ENCODE assay signal across 29 cellular contexts in the genomic region with DNA sequence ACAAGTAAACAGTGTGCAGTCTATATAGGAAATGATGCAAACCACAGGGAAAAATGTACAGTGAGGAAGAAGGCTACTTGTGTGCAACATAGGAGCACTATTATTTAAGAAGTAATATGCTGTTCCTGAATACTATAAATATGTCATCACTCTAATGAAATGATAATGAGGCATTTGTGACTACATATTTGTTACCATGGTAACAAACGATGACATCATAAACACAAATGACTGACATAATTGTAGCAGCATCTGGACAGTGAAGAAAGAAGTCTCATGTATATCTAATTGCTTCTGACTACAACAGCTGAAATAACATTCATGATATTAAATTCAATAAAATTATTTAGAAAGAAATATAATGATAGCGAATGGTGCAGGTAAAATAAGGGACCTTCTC.
"Had no signal": no experiment of that assay in that cellular context is flagged by ENCODE, and none has a peak within 500 bp of the region (broad histone marks: within the 10 kb centered on the region; RNA-seq: fewer than 3 reads in every experiment).

No MANE protein-coding gene starts in this region.

- H3K4me1 Mint-ChIP-seq: stimulated activated effector memory CD8-positive, alpha-beta T cell treated with anti-CD3 and anti-CD28 coated beads, Interleukin-12 subunit alpha, Interleukin-12 subunit beta, amount 100 ng/mL, for 72 hours; stimulated activated naive CD8-positive, alpha-beta T cell treated with anti-CD3 and anti-CD28 coated beads, Interleukin-15, amount 100 ng/mL, for 72 hours had no signal

- H3K36me3 Mint-ChIP-seq: activated naive CD8-positive, alpha-beta T cell; brain; stimulated activated effector memory CD8-positive, alpha-beta T cell treated with anti-CD3 and anti-CD28 coated beads, Interleukin-12 subunit alpha, Interleukin-12 subunit beta, amount 100 ng/mL, for 72 hours had no signal

- H3K27me3 Mint-ChIP-seq: activated naive CD8-positive, alpha-beta T cell had no signal

- H3K27ac ChIP-seq: pancreas, prostate gland, sigmoid colon, thyroid gland, upper lobe of left lung, vagina, VCaP had no signal

- H3K9me3 ChIP-seq: gastrocnemius medialis, left ventricle myocardium inferior, pancreas, prostate gland, sigmoid colon, thyroid gland, upper lobe of left lung, vagina had no signal

- H3K4me1 ChIP-seq: gastrocnemius medialis, pancreas, prostate gland, sigmoid colon, thyroid gland, upper lobe of left lung, vagina had no signal

- H3K27ac Mint-ChIP-seq: activated naive CD8-positive, alpha-beta T cell; nephron; stimulated activated effector memory CD8-positive, alpha-beta T cell treated with anti-CD3 and anti-CD28 coated beads, Interleukin-12 subunit alpha, Interleukin-12 subunit beta, amount 100 ng/mL, for 72 hours; stimulated activated naive CD8-positive, alpha-beta T cell treated with anti-CD3 and anti-CD28 coated beads, Interleukin-15, amount 100 ng/mL, for 72 hours had no signal

- H3K27me3 ChIP-seq: gastrocnemius medialis, pancreas, sigmoid colon, thyroid gland, upper lobe of left lung, vagina had no signal

- H3K4me3 ChIP-seq: gastrocnemius medialis, left ventricle myocardium inferior, lung, pancreas, prostate gland, sigmoid colon, thyroid gland, upper lobe of left lung, vagina had no signal

- DNase-seq: activated CD4-positive, alpha-beta T cell treated with anti-CD3 and anti-CD28 coated beads for 4 hours; activated CD4-positive, alpha-beta T cell treated with anti-CD3 and anti-CD28 coated beads, Interleukin-2, amount 50 U/mL, for 4 hours; activated CD8-positive, alpha-beta memory T cell treated with anti-CD3 and anti-CD28 coated beads for 24 hours; activated effector memory CD4-positive, alpha-beta T cell treated with Interleukin-2 at 50 U/mL for 16 hours; activated naive CD4-positive, alpha-beta T cell treated with Interleukin-2 at 50 U/mL for 16 hours; aorta; cortex of kidney; gastrocnemius medialis; glutamatergic neuron; left ventricle myocardium inferior; pancreas; retina; sigmoid colon; small intestine; stimulated activated CD4-positive, alpha-beta T cell treated with anti-CD3 and anti-CD28 coated beads, Interleukin-4, amount 100 ng/mL, for 24 hours; stimulated activated naive CD8-positive, alpha-beta T cell treated with anti-CD3 and anti-CD28 coated beads, Interleukin-15, amount 100 ng/mL, for 72 hours; thyroid gland; upper lobe of left lung had no signal

- FAIRE-seq: islet of Langerhans, pancreas, small intestine, TTC549 had no signal

- ATAC-seq: esophagus mucosa; gastrocnemius medialis; pancreas; stimulated activated effector memory CD8-positive, alpha-beta T cell treated with anti-CD3 and anti-CD28 coated beads, Interleukin-12 subunit alpha, Interleukin-12 subunit beta, amount 100 ng/mL, for 72 hours; stimulated activated naive CD8-positive, alpha-beta T cell treated with anti-CD3 and anti-CD28 coated beads, Interleukin-15, amount 100 ng/mL, for 72 hours had no signal

- H3K4me3 Mint-ChIP-seq: activated naive CD8-positive, alpha-beta T cell; brain; nephron; stimulated activated effector memory CD8-positive, alpha-beta T cell treated with anti-CD3 and anti-CD28 coated beads, Interleukin-12 subunit alpha, Interleukin-12 subunit beta, amount 100 ng/mL, for 72 hours; stimulated activated naive CD8-positive, alpha-beta T cell treated with anti-CD3 and anti-CD28 coated beads, Interleukin-15, amount 100 ng/mL, for 72 hours had no signal

- H3K36me3 ChIP-seq: gastrocnemius medialis, left ventricle myocardium inferior, pancreas, prostate gland, sigmoid colon, thyroid gland, upper lobe of left lung, vagina had no signal
